8 cellular contexts compared by ENCODE assay signal in genomic region chr10:74008212-74008731, GRCh38. TPM values are rescaled to one million over a fixed set of nuclear protein-coding genes. Genes with fewer than 3 reads are reported as not detected.
A peak's percentile ranks its signal among the peaks of the same experiment; 100 is the strongest.
DNase-seq lines count a peak whose midpoint lies in the region; ATAC-seq and TF ChIP-seq lines count a peak whose summit lies in the region.

No MANE protein-coding gene starts in this region.

- H3K27ac ChIP-seq in CD4-positive, alpha-beta T cell (ENCODE audit: low read depth, low read length) = no peak overlapping the region
- H3K27ac ChIP-seq in aorta (ENCODE audit: low read depth in 1 of 2, low read length in 2 of 2) = peak overlapping the region in 1 of 2 donors; percentile 57

- CTCF ChIA-PET in CD4-positive, alpha-beta T cell (lab: Charles Lee) = interaction anchor here (0.6 to 1.4 kb wide), 5 partner anchors 9 to 245 kb away, joined by 3 to 4 read pairs (median 3); no protein-coding TSS in a partner anchor

- H3K9me3 Mint-ChIP-seq in CD4-positive, alpha-beta T cell = no peaks in the 10 kb centered on the region

- no peak for TF ChIP-seq CTCF in CD4-positive, alpha-beta T cell (IDR thresholded peaks at IDR 0.05)
- TF ChIP-seq CTCF in fibroblast of pulmonary artery (IDR thresholded peaks at IDR 0.05; ENCODE audit: low read length, missing control alignments) = no peak

- DNase-seq in CD4-positive, alpha-beta T cell = no peak
- peak; percentile 7 for DNase-seq in NCI-H446 treated with DMSO at 0.1 percent for 48 hours (lab: John Stamatoyannopoulos, UW)
- peak; percentile 72 for DNase-seq in fibroblast of pulmonary artery (ENCODE audit: low read depth)
- DNase-seq in putamen (ENCODE audit: low spot score) = no peak
- no peak for DNase-seq in medulla oblongata (ENCODE audit: extremely low spot score)
- no peak for DNase-seq in aorta

- H3K4me3 Mint-ChIP-seq in CD4-positive, alpha-beta T cell = no peak overlapping the region

- H3K27me3 ChIP-seq in CD4-positive, alpha-beta T cell (ENCODE audit: control insufficient read depth, insufficient read depth, low read length) = no peaks in the 10 kb centered on the region
- H3K27me3 ChIP-seq in aorta (ENCODE audit: control insufficient read depth in 1 of 2, insufficient read depth in 2 of 2, low read length in 1 of 2) = no peaks in the 10 kb centered on the region

- H3K36me3 ChIP-seq in aorta (ENCODE audit: control insufficient read depth in 1 of 2, insufficient read depth in 2 of 2, low read length in 1 of 2) = peaks cover 0 to 2% of the 10 kb centered on the region in 2 donors

- ATAC-seq in CD4-positive, alpha-beta T cell (ENCODE audit: poor library complexity) = no peak
- peak; percentile 65 for ATAC-seq in GM21786 (IDR thresholded peaks at IDR 0.05; ENCODE audit: unreplicated experiment)
- ATAC-seq in HG03175 (IDR thresholded peaks at IDR 0.05; ENCODE audit: unreplicated experiment) = no peak
- ATAC-seq in aorta (ENCODE audit: low FRiP score) = no peak

- peaks cover 66% of the 10 kb centered on the region for H3K4me1 Mint-ChIP-seq in CD4-positive, alpha-beta T cell (ENCODE audit: low read depth)

- no peaks in the 10 kb centered on the region for H3K9me3 ChIP-seq in CD4-positive, alpha-beta T cell (ENCODE audit: control insufficient read depth, low read length)
- H3K9me3 ChIP-seq in aorta (ENCODE audit: control insufficient read depth, low read length) = no peaks in the 10 kb centered on the region

- H3K4me3 ChIP-seq in fibroblast of pulmonary artery (replicated peaks; ENCODE audit: low read depth, low read length) (no peak overlapping the region), aorta (ENCODE audit: low read length in 2 of 2) (peak overlapping the region in 1 of 2 donors; percentile 34)

- intact Hi-C loops in CD4-positive, alpha-beta T cell (cut with DNase I, micrococcal nuclease) = no loop called here
- intact Hi-C loops in aorta (cut with DNase I) = loop anchor here in 1 of 2 donors (5.0 kb wide), 1 partner anchor 41 kb away; no protein-coding TSS in a partner anchor

- 13 to 16% methylated on average over 3 of the region's 3 CpGs for WGBS in aorta, 2 donors

- H3K27me3 Mint-ChIP-seq in CD4-positive, alpha-beta T cell = no peaks in the 10 kb centered on the region

- H3K4me1 ChIP-seq in aorta (ENCODE audit: control insufficient read depth in 1 of 2, insufficient read depth in 2 of 2, low read length in 2 of 2) = peaks cover 6 to 8% of the 10 kb centered on the region in 2 donors

- peak overlapping the region; percentile 59 for H3K27ac Mint-ChIP-seq in CD4-positive, alpha-beta T cell

- peaks cover 8% of the 10 kb centered on the region for H3K36me3 Mint-ChIP-seq in CD4-positive, alpha-beta T cell (ENCODE audit: low read depth)

- POLR2A ChIA-PET in CD4-positive, alpha-beta T cell (lab: Charles Lee) = no interaction called here

RNA-seq across cellular contexts. Expression of gene VCL, which starts 10.4 kb away (rescaled TPM):
- total RNA-seq in CD4-positive, alpha-beta T cell = 10 to 100 TPM; 18.5 to 19.7 TPM
- total RNA-seq in aorta = 100 to 1,000 TPM; 312 to 499 TPM
- polyA plus RNA-seq in aorta = 100 to 1,000 TPM in 1 of 2 donors, 10 to 100 TPM in 1; 31.6 to 147 TPM

Comparison
In these comparisons a context has a peak if more than half of its experiments do, and no peak if none do; other contexts are left out.
1. DNase-seq: peak in NCI-H446 treated with DMSO at 0.1 percent for 48 hours (single experiment) and fibroblast of pulmonary artery (single experiment); none in CD4-positive, alpha-beta T cell (0 of 10), putamen (single experiment), medulla oblongata (single experiment) and aorta (0 of 2).
2. RNA of gene VCL, which starts 10.4 kb away (total RNA-seq): 312 to 499 TPM in aorta; 18.5 to 19.7 TPM in CD4-positive, alpha-beta T cell; every median in the first group is over 10 times any median in the second.